In the genomic region with DNA sequence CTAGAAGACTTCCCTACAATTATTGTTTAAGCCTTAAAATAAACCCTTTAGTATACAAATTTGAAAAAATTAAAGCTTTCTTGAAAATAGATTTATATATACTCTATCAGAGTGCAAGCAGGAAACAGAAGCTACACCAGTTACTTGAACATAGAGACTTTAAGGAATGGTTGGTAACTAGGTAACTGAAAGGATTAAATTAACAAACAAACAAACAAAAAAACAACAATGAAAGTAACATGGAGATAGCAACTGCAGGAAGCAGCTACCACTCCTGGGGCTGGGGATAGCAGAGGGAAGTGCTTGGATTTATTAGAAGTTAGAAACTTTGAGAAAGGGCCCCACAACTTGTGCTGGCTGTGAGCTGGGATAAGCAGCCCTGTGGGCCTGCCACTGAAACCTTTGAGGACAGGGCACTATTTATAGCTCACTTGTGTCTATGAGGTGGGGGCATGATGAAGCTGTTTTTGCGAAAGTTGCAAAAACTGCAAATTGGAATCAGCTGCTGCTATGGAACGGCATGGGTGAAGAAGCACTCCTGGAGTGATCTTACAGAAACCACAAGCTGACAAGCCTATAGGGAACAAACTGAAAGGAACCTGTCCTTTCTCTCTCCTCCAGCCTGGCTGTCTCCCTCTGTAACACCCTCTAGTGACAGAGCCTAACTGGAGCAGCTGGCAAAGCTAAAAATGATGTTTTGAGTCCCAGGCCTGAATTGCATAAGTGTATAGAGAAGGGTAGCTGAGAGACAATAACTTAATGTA, we compare ENCODE assay signal across 1 cellular context.
TF ChIP-seq lines count a peak whose summit lies in the region.

No MANE protein-coding gene starts in this region.

TF ChIP-seq in GM23338, 12 proteins besides CTCF, POLR2A, EP300 and RAD21 (continued from another document):
- TF ChIP-seq EZH2phosphoT487 (IDR thresholded peaks at IDR 0.05; ENCODE audit: unreplicated experiment) (no peak), JUNB (IDR thresholded peaks at IDR 0.05; ENCODE audit: unreplicated experiment) (no peak), ZNF331 (CRISPR knock-in tag; IDR thresholded peaks at IDR 0.05; ENCODE audit: low read depth) (no peak)
